ENCODE assay signal across 1 cellular context in the genomic region with DNA sequence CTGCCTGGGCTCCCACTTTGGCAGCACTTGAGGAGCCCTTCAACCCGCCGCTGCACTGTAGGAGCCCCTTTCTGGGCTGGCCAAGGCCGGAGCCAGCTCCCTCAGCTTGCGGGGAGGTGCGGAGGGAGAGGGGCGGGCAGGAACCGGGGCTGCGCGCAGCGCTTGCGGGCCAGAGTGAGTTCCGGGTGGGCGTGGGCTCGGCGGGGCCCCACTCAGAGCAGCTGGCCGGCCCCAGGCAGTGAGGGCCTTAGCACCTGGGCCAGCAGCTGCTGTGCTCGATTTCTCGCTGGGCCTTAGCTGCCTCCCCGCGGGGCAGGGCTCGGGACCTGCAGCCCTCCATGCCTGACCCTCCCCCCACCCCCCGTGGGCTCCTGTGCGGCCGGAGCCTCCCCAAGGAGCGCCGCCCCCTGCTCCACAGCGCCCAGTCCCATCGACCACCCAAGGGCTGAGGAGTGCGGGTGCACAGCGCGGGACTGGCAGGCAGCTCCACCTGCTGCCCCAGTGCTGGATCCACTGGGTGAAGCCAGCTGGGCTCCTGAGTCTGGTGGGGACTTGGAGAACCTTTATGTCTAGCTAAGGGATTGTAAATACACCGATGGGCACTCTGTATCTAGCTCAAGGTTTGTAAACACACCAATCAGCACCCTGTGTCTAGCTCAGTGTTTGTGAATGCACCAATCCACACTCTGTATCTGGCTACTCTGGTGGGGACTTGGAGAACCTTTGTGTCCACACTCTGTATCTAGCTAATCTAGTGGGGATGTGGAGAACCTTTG. TPM values are rescaled to one million over a fixed set of nuclear protein-coding genes. Genes with fewer than 3 reads are reported as not detected.
"Had no signal": no experiment of that assay in that cellular context is flagged by ENCODE, and none has a peak within 500 bp of the region (broad histone marks: within the 10 kb centered on the region; RNA-seq: fewer than 3 reads in every experiment).

No MANE protein-coding gene starts in this region.

RNA-seq across cellular contexts. Expression of a gene that starts 13.3 kb away (rescaled TPM):
- total RNA-seq: ascending aorta had no signal
